Comparison of ENCODE assay signal across 16 cellular contexts in the genomic region with DNA sequence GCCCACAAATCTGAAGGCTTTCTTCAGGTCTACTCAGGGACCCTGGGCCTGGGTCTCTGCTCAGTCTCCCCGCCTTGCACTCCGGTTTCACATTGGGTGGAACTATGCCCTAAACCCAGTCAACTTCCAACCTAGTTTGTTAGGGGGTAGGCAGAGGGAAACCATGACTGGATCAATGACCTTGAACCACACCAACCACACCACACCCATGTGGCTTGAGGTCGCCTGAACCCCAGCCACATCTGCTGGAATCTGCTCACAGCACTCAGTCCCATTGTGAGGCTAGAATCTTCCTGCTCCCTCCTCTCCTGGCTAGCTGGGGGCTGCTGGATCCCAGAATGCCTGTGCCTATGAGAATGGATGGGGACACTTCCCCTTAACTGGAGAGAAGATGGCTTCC. TPM values are rescaled to one million over a fixed set of nuclear protein-coding genes. Genes with fewer than 3 reads are reported as not detected.
DNase-seq lines count a peak whose midpoint lies in the region; ATAC-seq and TF ChIP-seq lines count a peak whose summit lies in the region.
"Had no signal": no experiment of that assay in that cellular context is flagged by ENCODE, and none has a peak within 500 bp of the region (broad histone marks: within the 10 kb centered on the region; RNA-seq: fewer than 3 reads in every experiment).

No MANE protein-coding gene starts in this region.

- no peaks in the 10 kb centered on the region for H4K20me1 ChIP-seq in MM.1S (ENCODE audit: insufficient read depth, low read length)

- no peak overlapping the region for H2AFZ ChIP-seq in MM.1S (ENCODE audit: low read length)

- H3K4me1 ChIP-seq in MM.1S (ENCODE audit: low read length): no peaks in the 10 kb centered on the region

- no peak overlapping the region for H3K27ac Mint-ChIP-seq in activated T-cell treated with anti-CD3 and anti-CD28 coated beads, Interleukin-2, amount 50 U/mL, for 72 hours
- H3K27ac Mint-ChIP-seq: HFFc6 had no signal

- no peaks in the 10 kb centered on the region for H3K27me3 Mint-ChIP-seq in activated T-cell treated with anti-CD3 and anti-CD28 coated beads, Interleukin-2, amount 50 U/mL, for 72 hours (ENCODE audit: low read depth)
- H3K27me3 Mint-ChIP-seq in activated T-cell treated with anti-CD3 and anti-CD28 coated beads, Interleukin-2, amount 50 U/mL, for 4 hours (ENCODE audit: low read depth): no peaks in the 10 kb centered on the region
- H3K27me3 Mint-ChIP-seq: CD4-positive, alpha-beta memory T cell had no signal

- no peak overlapping the region for H3K9ac ChIP-seq in MM.1S (ENCODE audit: low read length)

- H3K4me2 ChIP-seq in MM.1S (ENCODE audit: low read depth, low read length): no peak overlapping the region

- H3K36me3 ChIP-seq in MM.1S (replicated peaks; ENCODE audit: insufficient read depth, low read length): peaks cover 2% of the 10 kb centered on the region; the same call in 1 of the 2 replicates

- no peak overlapping the region for H3K4me3 Mint-ChIP-seq in activated T-cell treated with anti-CD3 and anti-CD28 coated beads, Interleukin-2, amount 50 U/mL, for 72 hours
- no peak overlapping the region for H3K4me3 Mint-ChIP-seq in activated T-cell treated with anti-CD3 and anti-CD28 coated beads, Interleukin-2, amount 50 U/mL, for 4 hours
- H3K4me3 Mint-ChIP-seq: CD4-positive, alpha-beta memory T cell; HFFc6 had no signal

- no peaks in the 10 kb centered on the region for H3K4me1 Mint-ChIP-seq in activated T-cell treated with anti-CD3 and anti-CD28 coated beads, Interleukin-2, amount 50 U/mL, for 72 hours (ENCODE audit: low read depth)
- peaks cover 2% of the 10 kb centered on the region for H3K4me1 Mint-ChIP-seq in activated T-cell treated with anti-CD3 and anti-CD28 coated beads, Interleukin-2, amount 50 U/mL, for 4 hours (ENCODE audit: low read depth)

- no peaks in the 10 kb centered on the region for H3K9me2 ChIP-seq in MM.1S (replicated peaks; ENCODE audit: insufficient read depth, low read length)

- no peaks in the 10 kb centered on the region for H3K9me3 ChIP-seq in MM.1S (replicated peaks; ENCODE audit: insufficient read depth, low read length)

- no peak for TF ChIP-seq POLR2A in NB4 (IDR thresholded peaks at IDR 0.05; ENCODE audit: extremely low read depth, insufficient read length)

- no peak for DNase-seq in activated T-cell treated with anti-CD3 and anti-CD28 coated beads, Interleukin-2, amount 50 U/mL, for 72 hours
- no peak for DNase-seq in activated T-cell treated with anti-CD3 and anti-CD28 coated beads, Interleukin-2, amount 50 U/mL, for 4 hours
- peak; percentile 30 for DNase-seq in NB4 (ENCODE audit: low read depth)
- no peak for DNase-seq in stimulated activated naive CD8-positive, alpha-beta T cell treated with anti-CD3 and anti-CD28 coated beads, Interleukin-15, Interleukin-2, amounts not matched to agents 100 U/mL and 50 U/mL, for 24 hours
- DNase-seq in MM.1S: no peak
- DNase-seq in DMS79 treated with DMSO at 0.1 percent for 48 hours (lab: John Stamatoyannopoulos, UW): no peak
- no peak for DNase-seq in foreskin melanocyte
- DNase-seq: AML-193; CD4-positive, alpha-beta memory T cell; GOT3; HFFc6; NCI-H1105; NCI-H187; NCI-H748 treated with DMSO at 0.1 percent for 48 hours had no signal

- H3K9me3 Mint-ChIP-seq in activated T-cell treated with anti-CD3 and anti-CD28 coated beads, Interleukin-2, amount 50 U/mL, for 72 hours: no peaks in the 10 kb centered on the region
- no peaks in the 10 kb centered on the region for H3K9me3 Mint-ChIP-seq in activated T-cell treated with anti-CD3 and anti-CD28 coated beads, Interleukin-2, amount 50 U/mL, for 4 hours
- H3K9me3 Mint-ChIP-seq: CD4-positive, alpha-beta memory T cell; HFFc6 had no signal

- ATAC-seq in activated T-cell treated with anti-CD3 and anti-CD28 coated beads, Interleukin-2, amount 50 U/mL, for 72 hours (replicated peaks in 1 of 2): peak; percentile 35 to 36
- no peak for ATAC-seq in activated T-cell treated with anti-CD3 and anti-CD28 coated beads, Interleukin-2, amount 50 U/mL, for 4 hours
- peak; percentile 8 for ATAC-seq in esophagus mucosa
- ATAC-seq in stimulated activated naive CD8-positive, alpha-beta T cell treated with anti-CD3 and anti-CD28 coated beads, Interleukin-15, Interleukin-2, amounts not matched to agents 100 U/mL and 50 U/mL, for 24 hours: peak; percentile 67
- ATAC-seq: Right ventricle myocardium inferior had no signal

- TF ChIP-seq CTCF in NB4 (IDR thresholded peaks at IDR 0.05; ENCODE audit: low read depth, low read length) (no peak), MM.1S (IDR thresholded peaks at IDR 0.05; ENCODE audit: low read length) (no peak)

- no peaks in the 10 kb centered on the region for H3K27me3 ChIP-seq in MM.1S (replicated peaks; ENCODE audit: insufficient read depth, low read length)

- no peak overlapping the region for H3K27ac ChIP-seq in MM.1S (ENCODE audit: low read length)

- no peak overlapping the region for H3K4me3 ChIP-seq in NB4 (ENCODE audit: low read depth, low read length)
- no peak overlapping the region for H3K4me3 ChIP-seq in MM.1S (ENCODE audit: low read length)

- peaks cover 9 to 32% of the 10 kb centered on the region in 2 donors for H3K36me3 Mint-ChIP-seq in activated T-cell treated with anti-CD3 and anti-CD28 coated beads, Interleukin-2, amount 50 U/mL, for 72 hours (ENCODE audit: insufficient read depth in 2 of 2)
- peaks cover 30% of the 10 kb centered on the region for H3K36me3 Mint-ChIP-seq in activated T-cell treated with anti-CD3 and anti-CD28 coated beads, Interleukin-2, amount 50 U/mL, for 4 hours (ENCODE audit: insufficient read depth)

- H3K79me2 ChIP-seq in MM.1S (ENCODE audit: low read length): no peaks in the 10 kb centered on the region

- H3F3A ChIP-seq in MM.1S (ENCODE audit: insufficient read depth, low read length): no peaks in the 10 kb centered on the region

RNA-seq across cellular contexts. Expression of a gene that starts 17.9 kb away (rescaled TPM):
- total RNA-seq in activated T-cell treated with anti-CD3 and anti-CD28 coated beads, Interleukin-2, amount 50 U/mL, for 72 hours: 10 to 100 TPM; 62.9 to 95.3 TPM
- 10 to 100 TPM; 71.4 to 85.2 (median 73.8) TPM for total RNA-seq in activated T-cell treated with anti-CD3 and anti-CD28 coated beads, Interleukin-2, amount 50 U/mL, for 4 hours
- total RNA-seq in esophagus mucosa: 29.1 TPM

RNA-seq across cellular contexts. Expression of a gene that starts 26.5 kb away (rescaled TPM):
- total RNA-seq in activated T-cell treated with anti-CD3 and anti-CD28 coated beads, Interleukin-2, amount 50 U/mL, for 72 hours: 1 to 10 TPM; 3.7 to 7.6 TPM
- 10 to 100 TPM in 1 of 3 donors, 1 to 10 TPM in 2; 2.5 to 12.5 (median 5.9) TPM for total RNA-seq in activated T-cell treated with anti-CD3 and anti-CD28 coated beads, Interleukin-2, amount 50 U/mL, for 4 hours
- 1.2 TPM for total RNA-seq in esophagus mucosa

RNA-seq across cellular contexts. Expression of a gene that starts 52.9 kb away (rescaled TPM):
- 1 to 10 TPM; 2.4 to 3.2 TPM for total RNA-seq in activated T-cell treated with anti-CD3 and anti-CD28 coated beads, Interleukin-2, amount 50 U/mL, for 72 hours
- 1 to 10 TPM; 1.2 to 2.5 (median 1.4) TPM for total RNA-seq in activated T-cell treated with anti-CD3 and anti-CD28 coated beads, Interleukin-2, amount 50 U/mL, for 4 hours
- total RNA-seq in esophagus mucosa: 4.3 TPM

Comparison
In these comparisons a context has a peak if more than half of its experiments do, and no peak if none do; other contexts are left out.
1. ATAC-seq: peak in activated T-cell treated with anti-CD3 and anti-CD28 coated beads, Interleukin-2, amount 50 U/mL, for 72 hours (2 of 2), esophagus mucosa (single experiment) and stimulated activated naive CD8-positive, alpha-beta T cell treated with anti-CD3 and anti-CD28 coated beads, Interleukin-15, Interleukin-2, amounts not matched to agents 100 U/mL and 50 U/mL, for 24 hours (single experiment); none in activated T-cell treated with anti-CD3 and anti-CD28 coated beads, Interleukin-2, amount 50 U/mL, for 4 hours (0 of 2).